Comparison of ENCODE assay signal across 8 cellular contexts in genomic region chr22:45671783-45672563, GRCh38. TPM values are rescaled to one million over a fixed set of nuclear protein-coding genes. Genes with fewer than 3 reads are reported as not detected.
DNase-seq lines count a peak whose midpoint lies in the region; ATAC-seq and TF ChIP-seq lines count a peak whose summit lies in the region.

Gene ATXN10 (plus strand): TSS chr22:45671834. CDS start chr22:45672064, 230 bp downstream.

- peaks cover 22% of the 10 kb centered on the region for H3K36me3 Mint-ChIP-seq in activated T-helper 2 cell treated with anti-CD3 and anti-CD28 coated beads, Interferon-gamma antibody, Interleukin-2, Interleukin-4, amounts not matched to agents 10 μg/mL and 5 μg/mL and 100 μg/mL, durations not matched to agents 14 hours and 24 hours and 36 hours (ENCODE audit: low read depth)
- H3K36me3 Mint-ChIP-seq in natural killer cell treated with Interleukin-12 subunit alpha and Interleukin-12 subunit beta and Interleukin-15 and Interleukin-18, amount 100 ng/mL, for 72 hours, result no peaks in the 10 kb centered on the region

- H3K27me3 Mint-ChIP-seq in activated T-helper 2 cell treated with anti-CD3 and anti-CD28 coated beads, Interferon-gamma antibody, Interleukin-2, Interleukin-4, amounts not matched to agents 10 μg/mL and 5 μg/mL and 100 μg/mL, durations not matched to agents 14 hours and 24 hours and 36 hours (ENCODE audit: low read depth), result peaks cover 7% of the 10 kb centered on the region
- H3K27me3 Mint-ChIP-seq in natural killer cell treated with Interleukin-12 subunit alpha and Interleukin-12 subunit beta and Interleukin-15 and Interleukin-18, amount 100 ng/mL, for 72 hours, result peaks cover 4 to 7% of the 10 kb centered on the region in 2 donors

- no peaks in the 10 kb centered on the region for H3K9me3 ChIP-seq in BLaER1 treated with 17β-estradiol and CSF1 and Interleukin-3, amounts not matched to agents 10 nM and 100 nM (replicated peaks in 1 of 11)

- H4K20me1 ChIP-seq in BLaER1 treated with 17β-estradiol and CSF1 and Interleukin-3, amounts not matched to agents 10 nM and 100 nM, result peaks cover 28 to 49% (median 41%) of the 10 kb centered on the region in 11 experiments; a peak in 20 of 22 replicates

- TF ChIP-seq CTCF in fibroblast of the aortic adventitia (IDR thresholded peaks at IDR 0.05; ENCODE audit: insufficient read depth, low read length), result no peak

- H3K9me3 Mint-ChIP-seq in activated T-helper 2 cell treated with anti-CD3 and anti-CD28 coated beads, Interferon-gamma antibody, Interleukin-2, Interleukin-4, amounts not matched to agents 10 μg/mL and 5 μg/mL and 100 μg/mL, durations not matched to agents 14 hours and 24 hours and 36 hours, result no peaks in the 10 kb centered on the region
- H3K9me3 Mint-ChIP-seq in natural killer cell treated with Interleukin-12 subunit alpha and Interleukin-12 subunit beta and Interleukin-15 and Interleukin-18, amount 100 ng/mL, for 72 hours, result no peaks in the 10 kb centered on the region

- H3K27me3 ChIP-seq in BLaER1 treated with 17β-estradiol and CSF1 and Interleukin-3, amounts not matched to agents 10 nM and 100 nM, result no peaks in the 10 kb centered on the region

- intact Hi-C loops in activated T-helper 2 cell treated with anti-CD3 and anti-CD28 coated beads, Interferon-gamma antibody, Interleukin-2, Interleukin-4, amounts not matched to agents 10 μg/mL and 5 μg/mL and 100 μg/mL, durations not matched to agents 14 hours and 24 hours and 36 hours (cut with micrococcal nuclease), result no loop called here

- peak; percentile 78 for DNase-seq in RPMI8226
- DNase-seq in activated T-helper 2 cell treated with anti-CD3 and anti-CD28 coated beads, Interferon-gamma antibody, Interleukin-2, Interleukin-4, amounts not matched to agents 10 μg/mL and 5 μg/mL and 100 μg/mL, durations not matched to agents 14 hours and 24 hours and 36 hours (ENCODE audit: low spot score), result peak; percentile 68
- peak; percentile 73 for DNase-seq in fibroblast of the aortic adventitia (ENCODE audit: low read depth)
- DNase-seq in natural killer cell treated with Interleukin-12 subunit alpha and Interleukin-12 subunit beta and Interleukin-15 and Interleukin-18, amount 100 ng/mL, for 72 hours (ENCODE audit: low spot score), result peak; percentile 72
- DNase-seq in stimulated activated naive CD4-positive, alpha-beta T cell (lab: John Stamatoyannopoulos, UW), result peak; percentile 45 to 87 (median 61)

- H3K4me1 ChIP-seq in BLaER1 treated with 17β-estradiol and CSF1 and Interleukin-3, amounts not matched to agents 10 nM and 100 nM, result peaks cover 22 to 34% (median 27%) of the 10 kb centered on the region in 10 experiments

- peak within 1 kb of the TSS; percentile 92 to 99 (median 95) for H3K9ac ChIP-seq in BLaER1 treated with 17β-estradiol and CSF1 and Interleukin-3, amounts not matched to agents 10 nM and 100 nM

- H3K4me2 ChIP-seq in BLaER1 treated with 17β-estradiol and CSF1 and Interleukin-3, amounts not matched to agents 10 nM and 100 nM, result peak within 1 kb of the TSS; percentile 77 to 99 (median 95)

- peak; percentile 70 for ATAC-seq in GM19463 (IDR thresholded peaks at IDR 0.05; ENCODE audit: unreplicated experiment)
- ATAC-seq in natural killer cell treated with Interleukin-12 subunit alpha and Interleukin-12 subunit beta and Interleukin-15 and Interleukin-18, amount 100 ng/mL, for 72 hours, result peak; percentile 85 to 90

- H3K27ac ChIP-seq in BLaER1 treated with 17β-estradiol and CSF1 and Interleukin-3, amounts not matched to agents 10 nM and 100 nM, result peak within 1 kb of the TSS; percentile 92 to 99 (median 94)

- peak within 1 kb of the TSS; percentile 85 for H3K27ac Mint-ChIP-seq in activated T-helper 2 cell treated with anti-CD3 and anti-CD28 coated beads, Interferon-gamma antibody, Interleukin-2, Interleukin-4, amounts not matched to agents 10 μg/mL and 5 μg/mL and 100 μg/mL, durations not matched to agents 14 hours and 24 hours and 36 hours
- peak within 1 kb of the TSS; percentile 54 to 76 for H3K27ac Mint-ChIP-seq in natural killer cell treated with Interleukin-12 subunit alpha and Interleukin-12 subunit beta and Interleukin-15 and Interleukin-18, amount 100 ng/mL, for 72 hours

- no peak for TF ChIP-seq RAD21 in Ishikawa (IDR thresholded peaks at IDR 0.05; ENCODE audit: low read depth)

- no peak; the same call in 1 of the 2 replicates for TF ChIP-seq EP300 in Ishikawa (IDR thresholded peaks at IDR 0.05; ENCODE audit: borderline replicate concordance)

- H3K4me3 Mint-ChIP-seq in activated T-helper 2 cell treated with anti-CD3 and anti-CD28 coated beads, Interferon-gamma antibody, Interleukin-2, Interleukin-4, amounts not matched to agents 10 μg/mL and 5 μg/mL and 100 μg/mL, durations not matched to agents 14 hours and 24 hours and 36 hours (ENCODE audit: low read depth), result peak within 1 kb of the TSS; percentile 94
- peak within 1 kb of the TSS; percentile 92 for H3K4me3 Mint-ChIP-seq in natural killer cell treated with Interleukin-12 subunit alpha and Interleukin-12 subunit beta and Interleukin-15 and Interleukin-18, amount 100 ng/mL, for 72 hours

- H3K36me3 ChIP-seq in BLaER1 treated with 17β-estradiol and CSF1 and Interleukin-3, amounts not matched to agents 10 nM and 100 nM, result peaks cover 0 to 26% (median 18%) of the 10 kb centered on the region in 11 experiments; a peak in 19 of 22 replicates

- H3K4me3 ChIP-seq in BLaER1 treated with 17β-estradiol and CSF1 and Interleukin-3, amounts not matched to agents 10 nM and 100 nM, result peak within 1 kb of the TSS; percentile 63 to 96 (median 83)
- peak within 1 kb of the TSS; percentile 91 for H3K4me3 ChIP-seq in fibroblast of the aortic adventitia (ENCODE audit: low read depth, low read length)

- peaks cover 28% of the 10 kb centered on the region for H3K4me1 Mint-ChIP-seq in activated T-helper 2 cell treated with anti-CD3 and anti-CD28 coated beads, Interferon-gamma antibody, Interleukin-2, Interleukin-4, amounts not matched to agents 10 μg/mL and 5 μg/mL and 100 μg/mL, durations not matched to agents 14 hours and 24 hours and 36 hours (ENCODE audit: low read depth)
- peaks cover 29 to 31% of the 10 kb centered on the region in 2 donors for H3K4me1 Mint-ChIP-seq in natural killer cell treated with Interleukin-12 subunit alpha and Interleukin-12 subunit beta and Interleukin-15 and Interleukin-18, amount 100 ng/mL, for 72 hours (ENCODE audit: low read depth in 2 of 2)

TF ChIP-seq in Ishikawa, 13 proteins besides CTCF, POLR2A, EP300 and RAD21:
- TF ChIP-seq EGR1 (IDR thresholded peaks at IDR 0.05) (peak; percentile 33), FOXM1 (IDR thresholded peaks at IDR 0.05; ENCODE audit: borderline replicate concordance, low read depth) (no peak), TCF12 (IDR thresholded peaks at IDR 0.05; ENCODE audit: low read depth) (peak; percentile 58; the same call in 1 of the 2 replicates), CEBPB (IDR thresholded peaks at IDR 0.05) (no peak), YY1 (IDR thresholded peaks at IDR 0.05; ENCODE audit: low read depth) (peak; percentile 95), REST (IDR thresholded peaks at IDR 0.05; ENCODE audit: low read depth) (no peak), NFIC (IDR thresholded peaks at IDR 0.05) (no peak), TEAD4 (IDR thresholded peaks at IDR 0.05) (no peak), ZBTB7A (IDR thresholded peaks at IDR 0.05; ENCODE audit: low read depth) (no peak; the same call in 1 of the 2 replicates), CREB1 (IDR thresholded peaks at IDR 0.05; ENCODE audit: low read depth) (no peak), TAF1 (IDR thresholded peaks at IDR 0.05; ENCODE audit: low read depth) (peak; percentile 74), MAX (IDR thresholded peaks at IDR 0.05) (peak; percentile 73)
- TF ChIP-seq, protein P1, sequence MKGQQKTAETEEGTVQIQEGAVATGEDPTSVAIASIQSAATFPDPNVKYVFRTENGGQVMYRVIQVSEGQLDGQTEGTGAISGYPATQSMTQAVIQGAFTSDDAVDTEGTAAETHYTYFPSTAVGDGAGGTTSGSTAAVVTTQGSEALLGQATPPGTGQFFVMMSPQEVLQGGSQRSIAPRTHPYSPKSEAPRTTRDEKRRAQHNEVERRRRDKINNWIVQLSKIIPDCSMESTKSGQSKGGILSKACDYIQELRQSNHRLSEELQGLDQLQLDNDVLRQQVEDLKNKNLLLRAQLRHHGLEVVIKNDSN (IDR thresholded peaks at IDR 0.05), result no peak
TF ChIP-seq in Ishikawa: peak in this region for 5.

RNA-seq across cellular contexts. Expression of gene ATXN10, which starts in this region (rescaled TPM):
- total RNA-seq in activated T-helper 2 cell treated with anti-CD3 and anti-CD28 coated beads, Interferon-gamma antibody, Interleukin-2, Interleukin-4, amounts not matched to agents 10 μg/mL and 5 μg/mL and 100 μg/mL, durations not matched to agents 14 hours and 24 hours and 36 hours, result 119 and 123 TPM in 2 replicates
- total RNA-seq in fibroblast of the aortic adventitia (ENCODE audit: low replicate concordance), result 130 and 261 TPM in 2 replicates
- total RNA-seq in natural killer cell treated with Interleukin-12 subunit alpha and Interleukin-12 subunit beta and Interleukin-15 and Interleukin-18, amount 100 ng/mL, for 72 hours, result 10 to 100 TPM; 74.0 to 97.0 TPM

Comparison
In these comparisons a context has a peak if more than half of its experiments do, and no peak if none do; other contexts are left out.
1. Peak in every context shown above with its lines: DNase-seq, ATAC-seq, H3K4me3 ChIP-seq and H3K27ac ChIP-seq.